ENCODE assay signal across 19 cellular contexts in genomic region chr21:42760361-42760970, GRCh38.
A peak's percentile ranks its signal among the peaks of the same experiment; 100 is the strongest.
DNase-seq lines count a peak whose midpoint lies in the region; TF ChIP-seq lines count a peak whose summit lies in the region.
"Had no signal": no experiment of that assay in that cellular context is flagged by ENCODE, and none has a peak within 500 bp of the region (broad histone marks: within the 10 kb centered on the region; RNA-seq: fewer than 3 reads in every experiment).

No MANE protein-coding gene starts in this region.

- intact Hi-C loops in spleen (cut with DNase I; ENCODE audit: low total_unique reads) = no loop called here

- TF ChIP-seq CTCF in endodermal cell (conservative IDR thresholded peaks at IDR 0.05) = no peak
- no peak for TF ChIP-seq CTCF in spleen (IDR thresholded peaks at IDR 0.05 in 8 of 11, conservative IDR thresholded peaks at IDR 0.05 in 3 of 11)
- no peak for TF ChIP-seq CTCF in coronary artery (IDR thresholded peaks at IDR 0.05)

- no peak overlapping the region for H3K27ac Mint-ChIP-seq in endodermal cell
- H3K27ac Mint-ChIP-seq: CD8-positive, alpha-beta T cell; GM23338 had no signal

- H3K36me3 ChIP-seq in endodermal cell (ENCODE audit: control insufficient read depth, insufficient read depth, low read length) (peaks cover 41% of the 10 kb centered on the region), spleen (peaks cover 0 to 80% (median 12%) of the 10 kb centered on the region in 6 donors)
- H3K36me3 ChIP-seq: HAP-1 had no signal

- no peak overlapping the region for H3K27ac ChIP-seq in endodermal cell (ENCODE audit: low read depth, low read length)
- H3K27ac ChIP-seq in spleen = no peak overlapping the region
- no peak overlapping the region for H3K27ac ChIP-seq in coronary artery
- H3K27ac ChIP-seq: 22Rv1, KMS-11 had no signal

- no peaks in the 10 kb centered on the region for H3K9me3 Mint-ChIP-seq in endodermal cell
- H3K9me3 Mint-ChIP-seq: CD8-positive, alpha-beta T cell; GM23338 had no signal

- no peaks in the 10 kb centered on the region for H3K27me3 Mint-ChIP-seq in endodermal cell (ENCODE audit: insufficient read depth)

- H3K27me3 ChIP-seq in endodermal cell (ENCODE audit: control insufficient read depth, insufficient read depth, low read length, poor library complexity, severe bottlenecking) (no peaks in the 10 kb centered on the region), spleen (replicated peaks in 1 of 7) (no peaks in the 10 kb centered on the region)

- H3K9me3 ChIP-seq in endodermal cell (ENCODE audit: control insufficient read depth, low read length) (no peaks in the 10 kb centered on the region), spleen (no peaks in the 10 kb centered on the region)
- H3K9me3 ChIP-seq: HAP-1 had no signal

- H3K4me3 ChIP-seq in endodermal cell (ENCODE audit: low read length) (no peak overlapping the region), spleen (no peak overlapping the region), coronary artery (no peak overlapping the region)
- H3K4me3 ChIP-seq: GM23338, HAP-1 had no signal

- WGBS in endodermal cell (ENCODE audit: insufficient coverage in 1 of 2, insufficient read length in 1 of 2), 2 experiments = 86 to 89% methylated on average over 15 to 23 of the region's 23 CpGs
- WGBS in spleen, 5 donors = 89 to 92% (median 91%) methylated on average over 21 to 23 of the region's 23 CpGs

- no peak for TF ChIP-seq POLR2A in spleen (IDR thresholded peaks at IDR 0.05)

- peaks cover 64% of the 10 kb centered on the region for H3K36me3 Mint-ChIP-seq in endodermal cell (ENCODE audit: low read depth)

- H3K4me3 Mint-ChIP-seq in endodermal cell = peak overlapping the region; percentile 18
- H3K4me3 Mint-ChIP-seq: CD8-positive, alpha-beta T cell; GM23338 had no signal

- H3K9ac ChIP-seq in endodermal cell (ENCODE audit: extremely low read depth, low read length, poor library complexity, severe bottlenecking) = no peak overlapping the region
- H3K9ac ChIP-seq: KMS-11 had no signal

- H3K4me1 Mint-ChIP-seq in endodermal cell = peaks cover 17% of the 10 kb centered on the region

- H3K4me1 ChIP-seq in endodermal cell (ENCODE audit: control insufficient read depth, insufficient read depth, low read length) = peaks cover 15% of the 10 kb centered on the region
- no peaks in the 10 kb centered on the region for H3K4me1 ChIP-seq in spleen
- H3K4me1 ChIP-seq: HAP-1 had no signal

- peak; percentile 33 for DNase-seq in DMS 273 (lab: John Stamatoyannopoulos, UW; ENCODE audit: unreplicated experiment)
- DNase-seq in DMS 273 treated with DMSO at 0.1 percent for 48 hours (lab: John Stamatoyannopoulos, UW) = no peak
- DNase-seq in NCI-H524 treated with DMSO at 0.1 percent for 48 hours (lab: John Stamatoyannopoulos, UW) = peak; percentile 92
- DNase-seq in endodermal cell = no peak
- DNase-seq in spleen = peak; percentile 64
- no peak for DNase-seq in DMS79 treated with DMSO at 0.1 percent for 48 hours (lab: John Stamatoyannopoulos, UW)
- no peak for DNase-seq in coronary artery (ENCODE audit: low spot score)
- DNase-seq in NCI-H345 (lab: John Stamatoyannopoulos, UW) = no peak
- DNase-seq: ACHN; CD8-positive, alpha-beta T cell; GDM1; IMR-90; NCI-H1436 treated with DMSO at 0.1 percent for 48 hours; NCI-H2029 treated with DMSO at 0.1 percent for 48 hours; OCI-M1 had no signal

Comparison
In these comparisons a context has a peak if more than half of its experiments do, and no peak if none do; other contexts are left out.
1. DNase-seq: peak in DMS 273 (single experiment), NCI-H524 treated with DMSO at 0.1 percent for 48 hours (single experiment) and spleen (single experiment); none in DMS 273 treated with DMSO at 0.1 percent for 48 hours (single experiment), endodermal cell (single experiment), DMS79 treated with DMSO at 0.1 percent for 48 hours (single experiment), coronary artery (single experiment) and NCI-H345 (single experiment).